Comparison of ENCODE assay signal across 25 cellular contexts in the genomic region with DNA sequence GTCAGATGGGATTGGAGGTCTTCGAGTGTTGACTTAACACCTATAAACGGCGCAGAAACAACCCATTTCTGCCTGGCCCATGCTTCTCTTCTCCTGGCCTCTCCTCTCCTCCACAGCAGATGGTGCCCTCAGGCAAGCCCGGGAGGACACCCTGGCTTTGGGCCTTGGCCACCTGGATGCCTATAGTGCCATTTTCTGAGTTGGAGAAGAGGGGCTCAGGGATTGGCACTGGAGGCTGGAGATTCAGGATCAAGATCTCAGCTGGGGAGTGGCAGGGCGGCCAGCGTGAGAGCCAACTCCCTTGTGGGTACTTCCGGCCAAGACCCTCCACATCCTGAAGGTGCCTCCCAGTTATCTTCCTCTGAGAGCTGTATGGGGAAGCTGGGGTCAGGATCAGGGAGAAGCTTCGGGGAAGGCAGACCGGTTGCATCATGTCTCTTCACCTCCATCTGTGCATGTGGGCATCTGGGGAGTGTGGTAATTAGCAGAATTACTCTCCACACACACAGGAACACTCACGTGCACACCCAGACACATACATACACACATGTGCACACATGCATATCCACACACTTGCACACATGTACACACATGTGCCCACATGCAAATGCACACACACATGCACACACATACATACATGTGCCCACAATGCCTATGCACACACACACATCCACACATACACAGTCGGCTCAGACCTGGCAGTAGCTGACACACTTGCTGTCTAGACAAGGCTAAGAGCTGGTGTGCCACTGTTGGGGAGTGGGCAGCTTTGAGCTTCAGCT.
A peak's percentile ranks its signal among the peaks of the same experiment; 100 is the strongest.
DNase-seq lines count a peak whose midpoint lies in the region; ATAC-seq and TF ChIP-seq lines count a peak whose summit lies in the region.
"Had no signal": no experiment of that assay in that cellular context is flagged by ENCODE, and none has a peak within 500 bp of the region (broad histone marks: within the 10 kb centered on the region; RNA-seq: fewer than 3 reads in every experiment).

No MANE protein-coding gene starts in this region.

- no peaks in the 10 kb centered on the region for H3K79me2 ChIP-seq in neural progenitor cell (ENCODE audit: low read depth)
- H3K79me2 ChIP-seq: parathyroid adenoma had no signal

- H3K4me3 Mint-ChIP-seq in brain (no peak overlapping the region), neural progenitor cell (no peak overlapping the region)
- H3K4me3 Mint-ChIP-seq: activated naive CD4-positive, alpha-beta T cell treated with anti-CD3 and anti-CD28 coated beads for 36 hours; activated T-cell treated with anti-CD3 and anti-CD28 coated beads, Interleukin-2, amount 50 U/mL, for 72 hours; CD4-positive, alpha-beta memory T cell; nephron progenitor cell; stimulated activated naive CD8-positive, alpha-beta T cell treated with anti-CD3 and anti-CD28 coated beads, Interleukin-15, Interleukin-2, amounts not matched to agents 100 ng/mL and 50 ng/mL, for 24 hours had no signal

- no peak for TF ChIP-seq CTCF in NB4 (IDR thresholded peaks at IDR 0.05; ENCODE audit: low read depth, low read length)
- TF ChIP-seq CTCF in brain (conservative IDR thresholded peaks at IDR 0.05) = no peak
- no peak for TF ChIP-seq CTCF in neural progenitor cell (IDR thresholded peaks at IDR 0.05)

- no peak overlapping the region for H2AFZ ChIP-seq in neural progenitor cell (replicated peaks)
- H2AFZ ChIP-seq: parathyroid adenoma had no signal

- peak; percentile 59 for DNase-seq in DMS 273 (lab: John Stamatoyannopoulos, UW; ENCODE audit: unreplicated experiment)
- DNase-seq in DMS 273 treated with DMSO at 0.1 percent for 48 hours (lab: John Stamatoyannopoulos, UW) = no peak
- DNase-seq in NB4 (ENCODE audit: low read depth) = peak; percentile 29
- no peak for DNase-seq in neural progenitor cell (ENCODE audit: low spot score)
- DNase-seq in CD1c-positive myeloid dendritic cell (ENCODE audit: extremely low spot score) = no peak
- no peak for DNase-seq in activated CD8-positive, alpha-beta memory T cell treated with anti-CD3 and anti-CD28 coated beads for 24 hours
- DNase-seq: activated naive CD4-positive, alpha-beta T cell treated with anti-CD3 and anti-CD28 coated beads for 36 hours; activated T-cell treated with anti-CD3 and anti-CD28 coated beads, Interleukin-2, amount 50 U/mL, for 72 hours; CD4-positive, alpha-beta memory T cell; gastrocnemius medialis; KG1; left lung; MM.1S; NCI-H1930; nephron progenitor cell; NK-92 treated with Interleukin-12 subunit alpha and Interleukin-12 subunit beta, amount 100 ng/mL, for 24 hours; Peyer's patch; right cardiac atrium; SJCRH30; T-helper 1 cell had no signal

- peaks cover 5% of the 10 kb centered on the region for H3K4me1 ChIP-seq in neural progenitor cell
- H3K4me1 ChIP-seq: gastrocnemius medialis, left lung, parathyroid adenoma had no signal

- no peaks in the 10 kb centered on the region for H3K9me3 ChIP-seq in neural progenitor cell (ENCODE audit: low read depth)
- H3K9me3 ChIP-seq: gastrocnemius medialis had no signal

- no peak for ATAC-seq in HG03469 (IDR thresholded peaks at IDR 0.05; ENCODE audit: unreplicated experiment)
- ATAC-seq: activated T-cell treated with anti-CD3 and anti-CD28 coated beads, Interleukin-2, amount 50 U/mL, for 72 hours; gastrocnemius medialis; left lung; right cardiac atrium had no signal

- no peaks in the 10 kb centered on the region for H4K20me1 ChIP-seq in neural progenitor cell (ENCODE audit: low read depth)

- no peak overlapping the region for H3K9ac ChIP-seq in neural progenitor cell
- H3K9ac ChIP-seq: parathyroid adenoma had no signal

- H3K9me3 Mint-ChIP-seq in brain (peaks cover 10 to 31% (median 11%) of the 10 kb centered on the region in 5 experiments), neural progenitor cell (peaks cover 14% of the 10 kb centered on the region)

- H3K27ac Mint-ChIP-seq in brain (peak overlapping the region in 4 of 5 experiments; percentile 10 to 83 (median 78)), neural progenitor cell (peak overlapping the region; percentile 39)
- H3K27ac Mint-ChIP-seq: activated naive CD4-positive, alpha-beta T cell treated with anti-CD3 and anti-CD28 coated beads for 36 hours; activated T-cell treated with anti-CD3 and anti-CD28 coated beads, Interleukin-2, amount 50 U/mL, for 72 hours; CD4-positive, alpha-beta memory T cell; nephron progenitor cell; stimulated activated naive CD8-positive, alpha-beta T cell treated with anti-CD3 and anti-CD28 coated beads, Interleukin-15, Interleukin-2, amounts not matched to agents 100 ng/mL and 50 ng/mL, for 24 hours had no signal

- H3K27ac ChIP-seq in neural progenitor cell = no peak overlapping the region
- H3K27ac ChIP-seq: 22Rv1, gastrocnemius medialis, left lung, parathyroid adenoma, Peyer's patch, SJCRH30 had no signal

- H3K27me3 ChIP-seq in neural progenitor cell = no peaks in the 10 kb centered on the region
- H3K27me3 ChIP-seq: gastrocnemius medialis, left lung, Peyer's patch, SJCRH30 had no signal

- H3F3A ChIP-seq in neural progenitor cell (ENCODE audit: low read depth) = no peaks in the 10 kb centered on the region

- H3K36me3 Mint-ChIP-seq in brain (no peaks in the 10 kb centered on the region), neural progenitor cell (no peaks in the 10 kb centered on the region)

- peaks cover 45% of the 10 kb centered on the region for H3K4me1 Mint-ChIP-seq in brain
- peaks cover 17% of the 10 kb centered on the region for H3K4me1 Mint-ChIP-seq in neural progenitor cell
- H3K4me1 Mint-ChIP-seq: CD4-positive, alpha-beta memory T cell had no signal

- H3K4me3 ChIP-seq in NB4 (ENCODE audit: low read depth, low read length) = no peak overlapping the region
- H3K4me3 ChIP-seq in neural progenitor cell = no peak overlapping the region
- H3K4me3 ChIP-seq: gastrocnemius medialis, left lung, Peyer's patch, SJCRH30 had no signal

- H3K27me3 Mint-ChIP-seq in brain (peaks cover 20% of the 10 kb centered on the region), neural progenitor cell (ENCODE audit: insufficient read depth, low read depth) (peaks cover 4% of the 10 kb centered on the region)

- H3K4me2 ChIP-seq in neural progenitor cell = no peak overlapping the region

- H3K36me3 ChIP-seq in neural progenitor cell = no peaks in the 10 kb centered on the region
- H3K36me3 ChIP-seq: gastrocnemius medialis, left lung, Peyer's patch, SJCRH30 had no signal

- no peak for TF ChIP-seq POLR2A in NB4 (IDR thresholded peaks at IDR 0.05; ENCODE audit: extremely low read depth, insufficient read length)

Comparison
In these comparisons a context has a peak if more than half of its experiments do, and no peak if none do; other contexts are left out.
1. DNase-seq: peak in DMS 273 (single experiment) and NB4 (single experiment); none in DMS 273 treated with DMSO at 0.1 percent for 48 hours (single experiment), neural progenitor cell (single experiment), CD1c-positive myeloid dendritic cell (single experiment) and activated CD8-positive, alpha-beta memory T cell treated with anti-CD3 and anti-CD28 coated beads for 24 hours (single experiment).